10 cellular contexts compared by ENCODE assay signal in the genomic region with DNA sequence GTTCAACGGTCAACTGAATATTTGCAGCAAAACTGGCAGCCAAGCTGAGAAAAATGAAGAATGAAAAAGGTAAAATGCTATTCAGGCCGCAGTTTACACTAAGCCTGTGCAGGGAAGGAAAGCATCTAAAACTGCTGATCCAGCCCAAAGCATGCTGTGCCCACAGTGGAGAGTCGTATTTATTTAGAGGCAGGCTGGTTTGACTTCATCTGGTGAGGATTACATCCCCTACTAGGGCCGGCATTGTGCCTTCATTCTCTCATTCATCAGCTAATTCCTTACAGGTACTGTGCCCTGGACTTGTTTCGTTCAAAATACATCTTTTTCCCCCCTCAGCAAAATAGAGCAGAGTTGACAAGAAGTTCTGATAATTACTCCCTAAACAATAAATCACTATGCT.
"Had no signal": no experiment of that assay in that cellular context is flagged by ENCODE, and none has a peak within 500 bp of the region (broad histone marks: within the 10 kb centered on the region; RNA-seq: fewer than 3 reads in every experiment).

No MANE protein-coding gene starts in this region.

- H3K4me3 ChIP-seq: GM23248, HAP-1 had no signal

- H3K9ac ChIP-seq: GM23248, KMS-11 had no signal

- ATAC-seq: HCT116 had no signal

- DNase-seq: GM23248, H7, HFFc6, IMR-90, Karpas-422, KBM-7 had no signal

- H3K9me3 ChIP-seq: HAP-1 had no signal

- H3K27ac ChIP-seq: GM23248, HL-60, KMS-11 had no signal

- H3K4me3 Mint-ChIP-seq: HFFc6 had no signal

- H2AFZ ChIP-seq: GM23248 had no signal

- H3K4me2 ChIP-seq: KMS-11 had no signal

- H3K9me3 Mint-ChIP-seq: HFFc6 had no signal

- H3K36me3 ChIP-seq: HAP-1 had no signal

- H3K4me1 ChIP-seq: HAP-1 had no signal

- H3K27ac Mint-ChIP-seq: HFFc6 had no signal
